ENCODE assay signal across 29 cellular contexts in genomic region chr4:43047044-43047443, GRCh38.
"Had no signal": no experiment of that assay in that cellular context is flagged by ENCODE, and none has a peak within 500 bp of the region (broad histone marks: within the 10 kb centered on the region; RNA-seq: fewer than 3 reads in every experiment).

No MANE protein-coding gene starts in this region.

- H3K4me3 ChIP-seq: adrenal gland, body of pancreas, cardiac muscle cell, colonic mucosa, gastroesophageal sphincter, neural progenitor cell, psoas muscle, sigmoid colon, uterus had no signal

- ATAC-seq: activated CD4-positive, alpha-beta T cell treated with anti-CD3 and anti-CD28 coated beads for 36 hours; body of pancreas; gastroesophageal sphincter; left cardiac atrium; naive thymus-derived CD4-positive, alpha-beta T cell; psoas muscle; stimulated activated memory B cell treated with anti-CD40 and anti-IgM and Interleukin-4, amounts not matched to agents 10 μg/mL and 1 μg/mL and 100 μg/mL, for 72 hours; stimulated activated naive CD8-positive, alpha-beta T cell treated with anti-CD3 and anti-CD28 coated beads, Interleukin-15, amount 100 ng/mL, for 72 hours had no signal

- H3K27ac ChIP-seq: adrenal gland, body of pancreas, cardiac muscle cell, colonic mucosa, gastroesophageal sphincter, neural progenitor cell, parathyroid adenoma, psoas muscle, sigmoid colon, uterus had no signal

- H3K4me1 ChIP-seq: adrenal gland, body of pancreas, colonic mucosa, gastroesophageal sphincter, neural progenitor cell, parathyroid adenoma, psoas muscle, sigmoid colon, uterus had no signal

- DNase-seq: activated CD4-positive, alpha-beta T cell treated with anti-CD3 and anti-CD28 coated beads for 36 hours; activated CD4-positive, CD25-positive, alpha-beta regulatory T cell; activated effector memory CD4-positive, alpha-beta T cell treated with Interleukin-2 at 50 U/mL for 16 hours; activated naive CD4-positive, alpha-beta T cell treated with Interleukin-2 at 50 U/mL for 16 hours; activated T-cell treated with anti-CD3 and anti-CD28 coated beads for 4 hours; adrenal gland; aorta; body of pancreas; cerebellar nuclear complex; colonic mucosa; effector CD8-positive, alpha-beta T cell; head of caudate nucleus; hippocampal formation; left cardiac atrium; mammary epithelial cell; naive thymus-derived CD4-positive, alpha-beta T cell; occipital lobe; psoas muscle; sigmoid colon; small intestine; stimulated activated CD4-positive, alpha-beta T cell treated with anti-CD3 and anti-CD28 coated beads, Interleukin-4, amount 100 ng/mL, for 24 hours; stimulated activated naive CD8-positive, alpha-beta T cell treated with anti-CD3 and anti-CD28 coated beads, Interleukin-15, amount 100 ng/mL, for 72 hours; substantia nigra; uterus had no signal

- H3K9me3 ChIP-seq: adrenal gland, body of pancreas, colonic mucosa, gastroesophageal sphincter, psoas muscle, sigmoid colon, uterus had no signal

- H3K36me3 ChIP-seq: adrenal gland, cardiac muscle cell, colonic mucosa, gastroesophageal sphincter, neural progenitor cell, sigmoid colon, uterus had no signal

- H3K4me2 ChIP-seq: neural progenitor cell had no signal

- H3K79me2 ChIP-seq: parathyroid adenoma had no signal

- H3K27me3 ChIP-seq: adrenal gland, body of pancreas, cardiac muscle cell, colonic mucosa, gastroesophageal sphincter, neural progenitor cell, sigmoid colon, uterus had no signal

- H3K9ac ChIP-seq: neural progenitor cell, parathyroid adenoma had no signal

- H2AFZ ChIP-seq: neural progenitor cell, parathyroid adenoma had no signal
